ENCODE assay signal across 14 cellular contexts in the genomic region with DNA sequence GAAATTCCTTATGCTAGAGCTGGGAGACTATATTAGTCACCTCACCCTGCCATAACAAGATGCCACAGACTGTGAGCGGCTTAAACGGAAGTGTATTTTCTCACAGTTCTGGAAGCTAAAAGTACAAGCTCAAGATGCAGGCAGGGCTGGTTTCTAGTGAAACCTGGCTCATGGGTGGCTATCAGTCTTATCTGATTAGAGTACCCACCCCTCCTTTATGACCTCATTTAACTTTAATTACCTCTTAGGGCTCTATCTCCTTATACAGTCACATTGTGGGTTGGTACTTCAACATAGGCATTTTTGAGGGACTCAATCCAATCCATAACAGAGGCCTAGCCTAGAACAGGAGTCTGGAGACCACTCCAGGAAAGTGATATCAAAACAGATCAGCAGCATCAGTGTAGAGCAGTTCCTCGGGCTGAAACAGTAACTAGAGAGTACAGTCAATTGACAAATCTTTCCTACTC. TPM values are rescaled to one million over a fixed set of nuclear protein-coding genes. Genes with fewer than 3 reads are reported as not detected.
DNase-seq lines count a peak whose midpoint lies in the region; FAIRE-seq and TF ChIP-seq lines count a peak whose summit lies in the region.
"Had no signal": no experiment of that assay in that cellular context is flagged by ENCODE, and none has a peak within 500 bp of the region (broad histone marks: within the 10 kb centered on the region; RNA-seq: fewer than 3 reads in every experiment).

No MANE protein-coding gene starts in this region.

- H3K9ac ChIP-seq in endothelial cell of umbilical vein (replicated peaks; ENCODE audit: extremely low read depth, insufficient read depth, low read length), result no peak overlapping the region

- H3K9me3 ChIP-seq in endothelial cell of umbilical vein (replicated peaks; ENCODE audit: control insufficient read depth, insufficient read depth, low read length), result no peaks in the 10 kb centered on the region

- POLR2A ChIA-PET in endothelial cell of umbilical vein (lab: Charles Lee), result no interaction called here

- H3K4me1 ChIP-seq in endothelial cell of umbilical vein (ENCODE audit: control insufficient read depth, extremely low read depth, insufficient read depth, low read length), result peaks cover 11% of the 10 kb centered on the region

- CTCF ChIA-PET in endothelial cell of umbilical vein (lab: Charles Lee), result no interaction called here

- dilution Hi-C loops in endothelial cell of umbilical vein (cut with MboI; ENCODE audit: extremely low pct_ligation_motif_present, low sequenced_read_pairs), result no loop called here

- in situ Hi-C loops in GM13976 (cut with MboI; ENCODE audit: low sequenced_read_pairs, unreplicated experiment), result no loop called here

- TF ChIP-seq CTCF in endothelial cell of umbilical vein (IDR thresholded peaks at IDR 0.05; ENCODE audit: extremely low read depth in 1 of 2, insufficient read depth in 1 of 2, low read depth in 1 of 2, low read length in 2 of 2), result no peak
- no peak for TF ChIP-seq CTCF in GM13976 (IDR thresholded peaks at IDR 0.05; ENCODE audit: borderline replicate concordance, control extremely low read depth, extremely low read depth, insufficient read depth, missing control alignments)

- H3K9me1 ChIP-seq in endothelial cell of umbilical vein (replicated peaks; ENCODE audit: control insufficient read depth, extremely low read depth, insufficient read depth, low read length), result no peaks in the 10 kb centered on the region

- no peak for TF ChIP-seq POLR2A in endothelial cell of umbilical vein (IDR thresholded peaks at IDR 0.05; ENCODE audit: low read depth, low read length)

- peaks cover 24% of the 10 kb centered on the region for H3K79me2 ChIP-seq in endothelial cell of umbilical vein (ENCODE audit: control insufficient read depth, insufficient read depth, low read length)

- FAIRE-seq in G401.6 (lab: Jason Lieb, UNC) (peak; percentile 36), endothelial cell of umbilical vein (lab: Jason Lieb, UNC) (no peak)

- H3K36me3 ChIP-seq in endothelial cell of umbilical vein (ENCODE audit: control insufficient read depth in 2 of 2, extremely low read depth in 1 of 2, insufficient read depth in 2 of 2, low read length in 2 of 2), result no peaks in the 10 kb centered on the region

- intact Hi-C loops in endothelial cell of umbilical vein (cut with micrococcal nuclease), result no loop called here

- BruUV-seq in endothelial cell of umbilical vein (replicated peaks; lab: Mats Ljungman, UMichigan), result no TSS peak

- peak overlapping the region; percentile 5 for H2AFZ ChIP-seq in endothelial cell of umbilical vein (ENCODE audit: low read depth, low read length)

- DNase-seq in OCI-M1 (lab: John Stamatoyannopoulos, UW) (peak; percentile 38), endothelial cell of umbilical vein (ENCODE audit: low read depth, low spot score) (peak; percentile 6), non-pigmented ciliary epithelial cell (ENCODE audit: low read depth) (peak; percentile 19), cerebellar nuclear complex (lab: John Stamatoyannopoulos, UW) (no peak), GM13976 (ENCODE audit: low spot score) (no peak), NCI-H774 (lab: John Stamatoyannopoulos, UW) (no peak), mesenteric fat pad (ENCODE audit: low spot score) (no peak)
- DNase-seq: activated CD4-positive, alpha-beta memory T cell treated with anti-CD3 and anti-CD28 coated beads for 36 hours; Calu3; kidney glomerular epithelial cell; MM.1S; NCI-H526 treated with DMSO at 0.1 percent for 48 hours; SW 1271 had no signal

- H3K27ac ChIP-seq in endothelial cell of umbilical vein (ENCODE audit: insufficient read depth, low read depth, low read length), result no peak overlapping the region

- H3K4me2 ChIP-seq in endothelial cell of umbilical vein (ENCODE audit: insufficient read depth, low read length), result no peak overlapping the region

- no peak overlapping the region for H3K4me3 ChIP-seq in endothelial cell of umbilical vein (replicated peaks in 1 of 3; ENCODE audit: insufficient read depth in 1 of 3, low read depth in 1 of 3, low read length in 3 of 3)

- H4K20me1 ChIP-seq in endothelial cell of umbilical vein (replicated peaks; ENCODE audit: control insufficient read depth, extremely low read depth, insufficient read depth, low read length), result no peaks in the 10 kb centered on the region

- peaks cover 2 to 6% of the 10 kb centered on the region in 2 experiments for H3K27me3 ChIP-seq in endothelial cell of umbilical vein (ENCODE audit: control insufficient read depth in 2 of 2, insufficient read depth in 2 of 2, low read length in 2 of 2)

TF ChIP-seq in endothelial cell of umbilical vein, 7 proteins besides CTCF, POLR2A, EP300 and RAD21:
- TF ChIP-seq, protein P1, sequence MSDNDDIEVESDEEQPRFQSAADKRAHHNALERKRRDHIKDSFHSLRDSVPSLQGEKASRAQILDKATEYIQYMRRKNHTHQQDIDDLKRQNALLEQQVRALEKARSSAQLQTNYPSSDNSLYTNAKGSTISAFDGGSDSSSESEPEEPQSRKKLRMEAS (IDR thresholded peaks at IDR 0.05; ENCODE audit: insufficient read depth, insufficient read length), result no peak
- TF ChIP-seq FOS (IDR thresholded peaks at IDR 0.05; ENCODE audit: borderline replicate concordance, insufficient read depth, low read length) (no peak), POLR2AphosphoS5 (IDR thresholded peaks at IDR 0.05; ENCODE audit: insufficient read depth, low read depth, low read length) (no peak)

RNA-seq across cellular contexts. Expression of a gene that starts 2.3 kb away (rescaled TPM):
- 12.8 and 13.2 TPM in 2 replicates for total RNA-seq in endothelial cell of umbilical vein
- polyA plus RNA-seq in endothelial cell of umbilical vein, result 3.5 and 4.2 TPM in 2 replicates
- polyA plus RNA-seq in endothelial cell of umbilical vein (2011; cell fraction: cytosol; rRNA removed), result 4.5 and 4.8 TPM in 2 replicates
- 14.1 and 15.5 TPM in 2 replicates for polyA plus RNA-seq in endothelial cell of umbilical vein (2011; cell fraction: nucleus; rRNA removed)
- polyA plus RNA-seq in endothelial cell of umbilical vein (2012), result 7.7 and 8.4 TPM in 2 replicates
- 3.7 and 5.2 TPM in 2 replicates for polyA minus RNA-seq in endothelial cell of umbilical vein
- 18.9 TPM for polyA minus RNA-seq in endothelial cell of umbilical vein (2011; cell fraction: cytosol; rRNA and poly(A)+ RNA removed)
- 6.2 and 10.2 TPM in 2 replicates for polyA minus RNA-seq in endothelial cell of umbilical vein (2011; cell fraction: nucleus; rRNA and poly(A)+ RNA removed)
- total RNA-seq in mesenteric fat pad, result 8.4 TPM

RNA-seq across cellular contexts. Expression of a gene that starts 46.2 kb away (rescaled TPM):
- total RNA-seq in endothelial cell of umbilical vein, result 0.32 and 0.77 TPM in 2 replicates
- 0.02 and 0.03 TPM in 2 replicates for polyA plus RNA-seq in endothelial cell of umbilical vein
- 0.01 and 0.04 TPM in 2 replicates for polyA plus RNA-seq in endothelial cell of umbilical vein (2011; cell fraction: cytosol; rRNA removed)
- 0.07 and 0.08 TPM in 2 replicates for polyA plus RNA-seq in endothelial cell of umbilical vein (2011; cell fraction: nucleus; rRNA removed)
- polyA plus RNA-seq in endothelial cell of umbilical vein (2012), result 0.04 TPM in 2 replicates
- polyA minus RNA-seq in endothelial cell of umbilical vein, result 0.15 TPM in 1 of 2 replicates, not detected in the other
- 22.9 TPM for polyA minus RNA-seq in endothelial cell of umbilical vein (2011; cell fraction: cytosol; rRNA and poly(A)+ RNA removed)
- 0.10 and 0.19 TPM in 2 replicates for polyA minus RNA-seq in endothelial cell of umbilical vein (2011; cell fraction: nucleus; rRNA and poly(A)+ RNA removed)
- total RNA-seq in mesenteric fat pad, result 4.0 TPM

Comparison
In these comparisons a context has a peak if more than half of its experiments do, and no peak if none do; other contexts are left out.
1. DNase-seq: peak in OCI-M1 (single experiment), endothelial cell of umbilical vein (single experiment) and non-pigmented ciliary epithelial cell (single experiment); none in cerebellar nuclear complex (0 of 2), GM13976 (single experiment), NCI-H774 (single experiment) and mesenteric fat pad (single experiment).